ENCODE assay signal across 1 cellular context in the genomic region with DNA sequence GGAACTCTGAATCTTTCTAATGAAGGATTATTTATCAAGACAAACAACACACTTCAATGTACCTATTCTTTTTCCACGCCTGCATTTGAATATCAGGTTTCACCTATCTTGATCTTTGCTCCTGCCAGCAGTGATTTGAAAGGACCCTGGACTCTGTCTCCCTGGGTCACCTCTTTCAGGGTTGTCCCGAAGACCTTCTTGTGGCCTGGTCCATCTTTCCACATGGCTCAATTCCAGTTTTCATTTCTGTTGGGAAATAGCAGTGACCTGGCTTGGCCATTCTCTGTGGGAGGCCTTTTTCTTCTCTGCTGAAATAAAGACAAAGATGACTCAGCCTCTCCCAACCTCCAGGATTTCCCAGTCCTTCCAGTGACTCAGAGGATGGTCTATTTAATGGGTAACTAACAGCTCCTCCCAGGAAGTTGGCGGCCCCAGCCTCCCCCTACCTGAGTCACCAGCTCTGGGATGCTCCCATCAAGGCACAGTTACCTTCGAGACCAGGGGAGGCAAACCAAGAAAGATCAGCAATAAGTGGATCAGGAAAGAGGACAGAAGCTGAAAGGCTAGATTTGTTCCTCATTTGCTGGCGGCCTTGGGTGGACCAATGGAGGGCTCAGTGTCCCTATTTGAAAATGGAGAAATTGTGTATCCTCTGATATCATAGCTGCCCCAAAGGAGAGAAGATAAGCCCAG.
TF ChIP-seq lines count a peak whose summit lies in the region.

No MANE protein-coding gene starts in this region.

TF ChIP-seq in HepG2, 621 proteins besides CTCF, POLR2A, EP300 and RAD21 (continued from another document and continues in another):
- TF ChIP-seq, protein P1, sequence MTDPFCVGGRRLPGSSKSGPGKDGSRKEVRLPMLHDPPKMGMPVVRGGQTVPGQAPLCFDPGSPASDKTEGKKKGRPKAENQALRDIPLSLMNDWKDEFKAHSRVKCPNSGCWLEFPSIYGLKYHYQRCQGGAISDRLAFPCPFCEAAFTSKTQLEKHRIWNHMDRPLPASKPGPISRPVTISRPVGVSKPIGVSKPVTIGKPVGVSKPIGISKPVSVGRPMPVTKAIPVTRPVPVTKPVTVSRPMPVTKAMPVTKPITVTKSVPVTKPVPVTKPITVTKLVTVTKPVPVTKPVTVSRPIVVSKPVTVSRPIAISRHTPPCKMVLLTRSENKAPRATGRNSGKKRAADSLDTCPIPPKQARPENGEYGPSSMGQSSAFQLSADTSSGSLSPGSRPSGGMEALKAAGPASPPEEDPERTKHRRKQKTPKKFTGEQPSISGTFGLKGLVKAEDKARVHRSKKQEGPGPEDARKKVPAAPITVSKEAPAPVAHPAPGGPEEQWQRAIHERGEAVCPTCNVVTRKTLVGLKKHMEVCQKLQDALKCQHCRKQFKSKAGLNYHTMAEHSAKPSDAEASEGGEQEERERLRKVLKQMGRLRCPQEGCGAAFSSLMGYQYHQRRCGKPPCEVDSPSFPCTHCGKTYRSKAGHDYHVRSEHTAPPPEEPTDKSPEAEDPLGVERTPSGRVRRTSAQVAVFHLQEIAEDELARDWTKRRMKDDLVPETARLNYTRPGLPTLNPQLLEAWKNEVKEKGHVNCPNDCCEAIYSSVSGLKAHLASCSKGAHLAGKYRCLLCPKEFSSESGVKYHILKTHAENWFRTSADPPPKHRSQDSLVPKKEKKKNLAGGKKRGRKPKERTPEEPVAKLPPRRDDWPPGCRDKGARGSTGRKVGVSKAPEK (CRISPR knock-in tag; IDR thresholded peaks at IDR 0.05; ENCODE audit: borderline replicate concordance) = 0 out of 2 replicates have a peak, but pooled peaks have one; percentile 26
- TF ChIP-seq ZNF556 (CRISPR knock-in tag; IDR thresholded peaks at IDR 0.05; ENCODE audit: borderline replicate concordance) = peak; percentile 42; the same call in 1 of the 2 replicates
- TF ChIP-seq BRD4 (CRISPR knock-in tag; IDR thresholded peaks at IDR 0.05) = 0 out of 2 replicates have a peak, but pooled peaks have one; percentile 43
- 0 out of 2 replicates have a peak, but pooled peaks have one; percentile 29 for TF ChIP-seq KMT2B (CRISPR knock-in tag; IDR thresholded peaks at IDR 0.05)
- TF ChIP-seq, protein P2, sequence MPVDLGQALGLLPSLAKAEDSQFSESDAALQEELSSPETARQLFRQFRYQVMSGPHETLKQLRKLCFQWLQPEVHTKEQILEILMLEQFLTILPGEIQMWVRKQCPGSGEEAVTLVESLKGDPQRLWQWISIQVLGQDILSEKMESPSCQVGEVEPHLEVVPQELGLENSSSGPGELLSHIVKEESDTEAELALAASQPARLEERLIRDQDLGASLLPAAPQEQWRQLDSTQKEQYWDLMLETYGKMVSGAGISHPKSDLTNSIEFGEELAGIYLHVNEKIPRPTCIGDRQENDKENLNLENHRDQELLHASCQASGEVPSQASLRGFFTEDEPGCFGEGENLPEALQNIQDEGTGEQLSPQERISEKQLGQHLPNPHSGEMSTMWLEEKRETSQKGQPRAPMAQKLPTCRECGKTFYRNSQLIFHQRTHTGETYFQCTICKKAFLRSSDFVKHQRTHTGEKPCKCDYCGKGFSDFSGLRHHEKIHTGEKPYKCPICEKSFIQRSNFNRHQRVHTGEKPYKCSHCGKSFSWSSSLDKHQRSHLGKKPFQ (CRISPR knock-in tag; IDR thresholded peaks at IDR 0.05; ENCODE audit: insufficient replicate concordance) = no peak
- 0 out of 2 replicates have a peak, but pooled peaks have one; percentile 22 for TF ChIP-seq ZNF547 (CRISPR knock-in tag; IDR thresholded peaks at IDR 0.05)
- TF ChIP-seq, protein P3, sequence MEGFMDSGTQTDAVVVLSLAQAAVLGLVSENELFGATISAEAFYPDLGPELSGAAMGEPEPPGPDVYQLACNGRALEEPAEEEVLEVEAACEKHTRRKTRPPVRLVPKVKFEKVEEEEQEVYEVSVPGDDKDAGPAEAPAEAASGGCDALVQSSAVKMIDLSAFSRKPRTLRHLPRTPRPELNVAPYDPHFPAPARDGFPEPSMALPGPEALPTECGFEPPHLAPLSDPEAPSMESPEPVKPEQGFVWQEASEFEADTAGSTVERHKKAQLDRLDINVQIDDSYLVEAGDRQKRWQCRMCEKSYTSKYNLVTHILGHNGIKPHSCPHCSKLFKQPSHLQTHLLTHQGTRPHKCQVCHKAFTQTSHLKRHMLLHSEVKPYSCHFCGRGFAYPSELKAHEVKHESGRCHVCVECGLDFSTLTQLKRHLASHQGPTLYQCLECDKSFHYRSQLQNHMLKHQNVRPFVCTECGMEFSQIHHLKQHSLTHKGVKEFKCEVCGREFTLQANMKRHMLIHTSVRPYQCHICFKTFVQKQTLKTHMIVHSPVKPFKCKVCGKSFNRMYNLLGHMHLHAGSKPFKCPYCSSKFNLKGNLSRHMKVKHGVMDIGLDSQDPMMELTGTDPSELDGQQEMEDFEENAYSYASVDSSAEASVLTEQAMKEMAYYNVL (CRISPR knock-in tag; IDR thresholded peaks at IDR 0.05; ENCODE audit: borderline replicate concordance) = peak; percentile 72
- peak; percentile 21; the same call in 1 of the 2 replicates for TF ChIP-seq ZNF746 (CRISPR knock-in tag; IDR thresholded peaks at IDR 0.05)
- peak; percentile 92 for TF ChIP-seq RARA (CRISPR knock-in tag; IDR thresholded peaks at IDR 0.05)
- TF ChIP-seq, protein P4, sequence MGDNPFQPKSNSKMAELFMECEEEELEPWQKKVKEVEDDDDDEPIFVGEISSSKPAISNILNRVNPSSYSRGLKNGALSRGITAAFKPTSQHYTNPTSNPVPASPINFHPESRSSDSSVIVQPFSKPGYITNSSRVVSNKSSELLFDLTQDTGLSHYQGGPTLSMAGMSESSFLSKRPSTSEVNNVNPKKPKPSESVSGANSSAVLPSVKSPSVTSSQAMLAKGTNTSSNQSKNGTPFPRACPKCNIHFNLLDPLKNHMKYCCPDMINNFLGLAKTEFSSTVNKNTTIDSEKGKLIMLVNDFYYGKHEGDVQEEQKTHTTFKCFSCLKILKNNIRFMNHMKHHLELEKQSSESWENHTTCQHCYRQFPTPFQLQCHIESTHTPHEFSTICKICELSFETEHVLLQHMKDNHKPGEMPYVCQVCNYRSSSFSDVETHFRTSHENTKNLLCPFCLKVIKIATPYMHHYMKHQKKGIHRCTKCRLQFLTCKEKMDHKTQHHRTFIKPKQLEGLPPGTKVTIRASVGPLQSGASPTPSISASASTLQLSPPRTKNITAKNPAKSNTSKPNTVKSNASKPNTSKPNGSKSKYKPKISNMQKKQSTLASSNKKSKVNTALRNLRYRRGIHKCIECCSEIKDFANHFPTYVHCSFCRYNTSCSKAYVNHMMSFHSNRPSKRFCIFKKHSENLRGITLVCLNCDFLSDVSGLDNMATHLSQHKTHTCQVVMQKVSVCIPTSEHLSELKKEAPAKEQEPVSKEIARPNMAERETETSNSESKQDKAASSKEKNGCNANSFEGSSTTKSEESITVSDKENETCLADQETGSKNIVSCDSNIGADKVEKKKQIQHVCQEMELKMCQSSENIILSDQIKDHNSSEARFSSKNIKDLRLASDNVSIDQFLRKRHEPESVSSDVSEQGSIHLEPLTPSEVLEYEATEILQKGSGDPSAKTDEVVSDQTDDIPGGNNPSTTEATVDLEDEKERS (CRISPR knock-in tag; IDR thresholded peaks at IDR 0.05) = peak; percentile 97
- TF ChIP-seq ESRRA (CRISPR knock-in tag; IDR thresholded peaks at IDR 0.05; ENCODE audit: low read depth) = peak; percentile 97
- peak; percentile 96 for TF ChIP-seq HDAC2 (CRISPR knock-in tag; IDR thresholded peaks at IDR 0.05)
- no peak for TF ChIP-seq ZNF660 (CRISPR knock-in tag; IDR thresholded peaks at IDR 0.05; ENCODE audit: borderline replicate concordance, low read depth)
- TF ChIP-seq, protein P5, sequence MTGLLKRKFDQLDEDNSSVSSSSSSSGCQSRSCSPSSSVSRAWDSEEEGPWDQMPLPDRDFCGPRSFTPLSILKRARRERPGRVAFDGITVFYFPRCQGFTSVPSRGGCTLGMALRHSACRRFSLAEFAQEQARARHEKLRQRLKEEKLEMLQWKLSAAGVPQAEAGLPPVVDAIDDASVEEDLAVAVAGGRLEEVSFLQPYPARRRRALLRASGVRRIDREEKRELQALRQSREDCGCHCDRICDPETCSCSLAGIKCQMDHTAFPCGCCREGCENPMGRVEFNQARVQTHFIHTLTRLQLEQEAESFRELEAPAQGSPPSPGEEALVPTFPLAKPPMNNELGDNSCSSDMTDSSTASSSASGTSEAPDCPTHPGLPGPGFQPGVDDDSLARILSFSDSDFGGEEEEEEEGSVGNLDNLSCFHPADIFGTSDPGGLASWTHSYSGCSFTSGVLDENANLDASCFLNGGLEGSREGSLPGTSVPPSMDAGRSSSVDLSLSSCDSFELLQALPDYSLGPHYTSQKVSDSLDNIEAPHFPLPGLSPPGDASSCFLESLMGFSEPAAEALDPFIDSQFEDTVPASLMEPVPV (CRISPR knock-in tag; IDR thresholded peaks at IDR 0.05) = peak; percentile 72; the same call in 1 of the 2 replicates
- no peak for TF ChIP-seq HOXA9 (CRISPR knock-in tag; IDR thresholded peaks at IDR 0.05; ENCODE audit: borderline replicate concordance)
- TF ChIP-seq KDM2A (CRISPR knock-in tag; IDR thresholded peaks at IDR 0.05; ENCODE audit: borderline replicate concordance, low read depth) = peak; percentile 27
- peak; percentile 24; the same call in 1 of the 2 replicates for TF ChIP-seq ZNF546 (CRISPR knock-in tag; conservative IDR thresholded peaks at IDR 0.05)
- TF ChIP-seq, protein P6, sequence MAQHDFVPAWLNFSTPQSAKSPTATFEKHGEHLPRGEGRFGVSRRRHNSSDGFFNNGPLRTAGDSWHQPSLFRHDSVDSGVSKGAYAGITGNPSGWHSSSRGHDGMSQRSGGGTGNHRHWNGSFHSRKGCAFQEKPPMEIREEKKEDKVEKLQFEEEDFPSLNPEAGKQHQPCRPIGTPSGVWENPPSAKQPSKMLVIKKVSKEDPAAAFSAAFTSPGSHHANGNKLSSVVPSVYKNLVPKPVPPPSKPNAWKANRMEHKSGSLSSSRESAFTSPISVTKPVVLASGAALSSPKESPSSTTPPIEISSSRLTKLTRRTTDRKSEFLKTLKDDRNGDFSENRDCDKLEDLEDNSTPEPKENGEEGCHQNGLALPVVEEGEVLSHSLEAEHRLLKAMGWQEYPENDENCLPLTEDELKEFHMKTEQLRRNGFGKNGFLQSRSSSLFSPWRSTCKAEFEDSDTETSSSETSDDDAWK (CRISPR knock-in tag; IDR thresholded peaks at IDR 0.05) = no peak
- no peak for TF ChIP-seq SYNCRIP (IDR thresholded peaks at IDR 0.05; ENCODE audit: insufficient read depth, low read depth, low read length)
- no peak for TF ChIP-seq MAF1 (CRISPR knock-in tag; IDR thresholded peaks at IDR 0.05; ENCODE audit: borderline replicate concordance)
- TF ChIP-seq ZNF17 (CRISPR knock-in tag; IDR thresholded peaks at IDR 0.05) = no peak
- no peak for TF ChIP-seq ZNF558 (CRISPR knock-in tag; IDR thresholded peaks at IDR 0.05; ENCODE audit: borderline replicate concordance)
- TF ChIP-seq, protein P7, sequence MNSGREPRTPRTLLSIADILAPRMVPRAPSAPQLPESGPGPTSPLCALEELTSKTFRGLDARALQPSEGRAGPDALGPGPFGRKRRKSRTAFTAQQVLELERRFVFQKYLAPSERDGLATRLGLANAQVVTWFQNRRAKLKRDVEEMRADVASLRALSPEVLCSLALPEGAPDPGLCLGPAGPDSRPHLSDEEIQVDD (CRISPR knock-in tag; IDR thresholded peaks at IDR 0.05; ENCODE audit: borderline replicate concordance) = no peak
- TF ChIP-seq U2AF1 (optimal IDR thresholded peaks at IDR 0.05; ENCODE audit: low read depth, low read length) = no peak
- no peak for TF ChIP-seq SCMH1 (CRISPR knock-in tag; IDR thresholded peaks at IDR 0.05; ENCODE audit: borderline replicate concordance)
- TF ChIP-seq, protein P8, sequence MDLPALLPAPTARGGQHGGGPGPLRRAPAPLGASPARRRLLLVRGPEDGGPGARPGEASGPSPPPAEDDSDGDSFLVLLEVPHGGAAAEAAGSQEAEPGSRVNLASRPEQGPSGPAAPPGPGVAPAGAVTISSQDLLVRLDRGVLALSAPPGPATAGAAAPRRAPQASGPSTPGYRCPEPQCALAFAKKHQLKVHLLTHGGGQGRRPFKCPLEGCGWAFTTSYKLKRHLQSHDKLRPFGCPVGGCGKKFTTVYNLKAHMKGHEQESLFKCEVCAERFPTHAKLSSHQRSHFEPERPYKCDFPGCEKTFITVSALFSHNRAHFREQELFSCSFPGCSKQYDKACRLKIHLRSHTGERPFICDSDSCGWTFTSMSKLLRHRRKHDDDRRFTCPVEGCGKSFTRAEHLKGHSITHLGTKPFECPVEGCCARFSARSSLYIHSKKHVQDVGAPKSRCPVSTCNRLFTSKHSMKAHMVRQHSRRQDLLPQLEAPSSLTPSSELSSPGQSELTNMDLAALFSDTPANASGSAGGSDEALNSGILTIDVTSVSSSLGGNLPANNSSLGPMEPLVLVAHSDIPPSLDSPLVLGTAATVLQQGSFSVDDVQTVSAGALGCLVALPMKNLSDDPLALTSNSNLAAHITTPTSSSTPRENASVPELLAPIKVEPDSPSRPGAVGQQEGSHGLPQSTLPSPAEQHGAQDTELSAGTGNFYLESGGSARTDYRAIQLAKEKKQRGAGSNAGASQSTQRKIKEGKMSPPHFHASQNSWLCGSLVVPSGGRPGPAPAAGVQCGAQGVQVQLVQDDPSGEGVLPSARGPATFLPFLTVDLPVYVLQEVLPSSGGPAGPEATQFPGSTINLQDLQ (CRISPR knock-in tag; IDR thresholded peaks at IDR 0.05) = 0 out of 2 replicates have a peak, but pooled peaks have one; percentile 65
- no peak for TF ChIP-seq ZNF333 (CRISPR knock-in tag; IDR thresholded peaks at IDR 0.05; ENCODE audit: borderline replicate concordance)
- TF ChIP-seq ZFP36L2 (CRISPR knock-in tag; IDR thresholded peaks at IDR 0.05) = no peak
- 0 out of 2 replicates have a peak, but pooled peaks have one; percentile 61 for TF ChIP-seq ATF1 (CRISPR knock-in tag; IDR thresholded peaks at IDR 0.05)
- peak; percentile 53; the same call in 1 of the 2 replicates for TF ChIP-seq ZNF292 (CRISPR knock-in tag; IDR thresholded peaks at IDR 0.05; ENCODE audit: borderline replicate concordance, low read depth)
- TF ChIP-seq DMAP1 (CRISPR knock-in tag; IDR thresholded peaks at IDR 0.05) = peak; percentile 50; the same call in 1 of the 2 replicates
- no peak for TF ChIP-seq RFX3 (CRISPR knock-in tag; IDR thresholded peaks at IDR 0.05)
- no peak for TF ChIP-seq NFYB (CRISPR knock-in tag; IDR thresholded peaks at IDR 0.05)
- TF ChIP-seq NCOA5 (CRISPR knock-in tag; IDR thresholded peaks at IDR 0.05) = no peak
- TF ChIP-seq, protein P9, sequence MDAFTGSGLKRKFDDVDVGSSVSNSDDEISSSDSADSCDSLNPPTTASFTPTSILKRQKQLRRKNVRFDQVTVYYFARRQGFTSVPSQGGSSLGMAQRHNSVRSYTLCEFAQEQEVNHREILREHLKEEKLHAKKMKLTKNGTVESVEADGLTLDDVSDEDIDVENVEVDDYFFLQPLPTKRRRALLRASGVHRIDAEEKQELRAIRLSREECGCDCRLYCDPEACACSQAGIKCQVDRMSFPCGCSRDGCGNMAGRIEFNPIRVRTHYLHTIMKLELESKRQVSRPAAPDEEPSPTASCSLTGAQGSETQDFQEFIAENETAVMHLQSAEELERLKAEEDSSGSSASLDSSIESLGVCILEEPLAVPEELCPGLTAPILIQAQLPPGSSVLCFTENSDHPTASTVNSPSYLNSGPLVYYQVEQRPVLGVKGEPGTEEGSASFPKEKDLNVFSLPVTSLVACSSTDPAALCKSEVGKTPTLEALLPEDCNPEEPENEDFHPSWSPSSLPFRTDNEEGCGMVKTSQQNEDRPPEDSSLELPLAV (CRISPR knock-in tag; conservative IDR thresholded peaks at IDR 0.05; ENCODE audit: low read depth) = no peak
- TF ChIP-seq KLF16 (CRISPR knock-in tag; IDR thresholded peaks at IDR 0.05) = peak in 1 of 2 experiments; percentile 92; a peak in 1 of 4 replicates
- TF ChIP-seq TMF1 (CRISPR knock-in tag; IDR thresholded peaks at IDR 0.05; ENCODE audit: low read depth) = no peak
